In the genomic region with DNA sequence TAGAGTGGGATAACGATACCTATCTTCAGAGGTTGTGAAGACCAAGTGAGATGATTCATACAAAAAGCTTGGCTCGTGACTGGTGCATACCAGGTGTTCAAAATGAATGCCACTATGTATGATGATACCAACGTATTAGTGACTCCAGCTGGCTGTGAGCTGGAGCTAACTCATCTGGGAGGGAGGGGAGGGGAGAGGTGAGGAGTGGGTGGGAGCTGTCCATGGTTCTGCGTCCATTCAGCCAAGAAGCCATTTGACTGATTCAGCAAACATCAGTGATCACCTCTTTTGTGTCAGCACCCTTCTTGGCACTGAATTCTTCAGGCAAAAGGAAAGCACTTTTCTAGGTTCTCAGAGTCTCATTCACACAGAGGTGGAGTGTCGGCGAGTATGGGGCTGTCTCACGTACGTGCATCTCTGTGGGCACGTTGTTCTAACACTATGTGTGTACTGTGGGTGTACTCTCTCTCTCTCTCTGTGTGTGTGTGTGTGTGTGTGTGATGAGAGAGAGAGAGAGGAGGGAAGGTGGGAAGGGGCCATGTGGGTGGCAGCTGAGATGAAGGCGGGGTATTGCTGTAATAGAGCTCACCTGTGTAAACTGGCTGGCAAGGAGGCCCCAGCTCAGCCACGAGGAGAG, we compare ENCODE assay signal across 10 cellular contexts.
DNase-seq lines count a peak whose midpoint lies in the region; ATAC-seq and TF ChIP-seq lines count a peak whose summit lies in the region.
"Had no signal": no experiment of that assay in that cellular context is flagged by ENCODE, and none has a peak within 500 bp of the region (broad histone marks: within the 10 kb centered on the region; RNA-seq: fewer than 3 reads in every experiment).

No MANE protein-coding gene starts in this region.

- ATAC-seq in GM19324 (IDR thresholded peaks at IDR 0.05; ENCODE audit: low FRiP score, unreplicated experiment) (no peak), HG02763 (IDR thresholded peaks at IDR 0.05; ENCODE audit: unreplicated experiment) (no peak)

- H3K36me3 ChIP-seq in PC-9 (ENCODE audit: low read depth) (no peaks in the 10 kb centered on the region), fibroblast of lung (ENCODE audit: control insufficient read depth, insufficient read depth, low read length) (no peaks in the 10 kb centered on the region), smooth muscle cell (ENCODE audit: low read depth) (no peaks in the 10 kb centered on the region)

- POLR2A ChIA-PET in PC-9 (lab: Charles Lee; ENCODE audit: unreplicated experiment) = no interaction called here

- H3F3A ChIP-seq in PC-9 (ENCODE audit: insufficient read depth, low read depth) (no peaks in the 10 kb centered on the region), smooth muscle cell (ENCODE audit: low read depth) (no peaks in the 10 kb centered on the region)

- no peaks in the 10 kb centered on the region for H3K4me1 ChIP-seq in PC-9 (replicated peaks; ENCODE audit: insufficient read depth)
- H3K4me1 ChIP-seq in fibroblast of lung (ENCODE audit: control insufficient read depth, extremely low read depth, insufficient read depth, low read length) = no peaks in the 10 kb centered on the region
- no peaks in the 10 kb centered on the region for H3K4me1 ChIP-seq in smooth muscle cell (ENCODE audit: low read depth)

- H3K9ac ChIP-seq in fibroblast of lung (ENCODE audit: insufficient read depth, low read length) (no peak overlapping the region), smooth muscle cell (ENCODE audit: low read depth) (no peak overlapping the region)

- peak; percentile 29 for DNase-seq in stimulated activated CD4-positive, alpha-beta T cell treated with anti-CD3 and anti-CD28 coated beads, Interleukin-15, amount 100 ng/mL, for 24 hours
- DNase-seq in stimulated activated CD4-positive, alpha-beta T cell treated with anti-CD3 and anti-CD28 coated beads, Interleukin-4, amount 100 ng/mL, for 24 hours = no peak
- DNase-seq in PC-9 = peak; percentile 19 to 42
- DNase-seq in fibroblast of lung (ENCODE audit: low read depth in 2 of 2) = peak; percentile 37 to 58
- DNase-seq in smooth muscle cell (lab: John Stamatoyannopoulos, UW; ENCODE audit: unreplicated experiment) = peak; percentile 3
- DNase-seq in NCI-H526 treated with DMSO at 0.1 percent for 48 hours (lab: John Stamatoyannopoulos, UW) = no peak
- DNase-seq: activated CD4-positive, CD25-positive, alpha-beta regulatory T cell; immature natural killer cell had no signal

- no TSS peak for BruUV-seq in PC-9 (replicated peaks; lab: Mats Ljungman, UMichigan)

- 69% methylated on average over 10 of the region's 11 CpGs for WGBS in smooth muscle cell (ENCODE audit: low lambda C conversion rate)

- H3K27me3 ChIP-seq in PC-9 (ENCODE audit: insufficient read depth, low read depth) (peaks cover 98% of the 10 kb centered on the region), fibroblast of lung (ENCODE audit: control insufficient read depth, insufficient read depth, low read length) (peaks cover 15% of the 10 kb centered on the region), smooth muscle cell (ENCODE audit: low read depth) (peaks cover 19% of the 10 kb centered on the region)

- H3K27ac ChIP-seq in PC-9 = no peak overlapping the region
- H3K27ac ChIP-seq in fibroblast of lung (ENCODE audit: insufficient read depth, low read length) = no peak overlapping the region
- H3K27ac ChIP-seq in smooth muscle cell (ENCODE audit: low read depth) = no peak overlapping the region

- H3K79me2 ChIP-seq in PC-9 (ENCODE audit: low read depth) (no peaks in the 10 kb centered on the region), fibroblast of lung (ENCODE audit: control insufficient read depth, insufficient read depth, low read length) (no peaks in the 10 kb centered on the region), smooth muscle cell (ENCODE audit: low read depth) (no peaks in the 10 kb centered on the region)

- H2AFZ ChIP-seq in PC-9 (no peak overlapping the region), fibroblast of lung (ENCODE audit: low read length) (no peak overlapping the region), smooth muscle cell (ENCODE audit: low read depth) (no peak overlapping the region)

- intact Hi-C loops in PC-9 (cut with micrococcal nuclease; ENCODE audit: unreplicated experiment) = no loop called here

- H3K9me2 ChIP-seq in PC-9 (ENCODE audit: insufficient read depth) = no peaks in the 10 kb centered on the region

- TF ChIP-seq CTCF in PC-9 (conservative IDR thresholded peaks at IDR 0.05) (no peak), fibroblast of lung (conservative IDR thresholded peaks at IDR 0.05 in 1 of 2, IDR thresholded peaks at IDR 0.05 in 1 of 2; ENCODE audit: low read depth in 1 of 2, low read length in 2 of 2) (no peak), smooth muscle cell (IDR thresholded peaks at IDR 0.05; ENCODE audit: borderline replicate concordance, insufficient read depth, poor library complexity, severe bottlenecking) (no peak)

- H3K9me3 ChIP-seq in PC-9 (ENCODE audit: insufficient read depth, low read depth) (no peaks in the 10 kb centered on the region), fibroblast of lung (ENCODE audit: control insufficient read depth, insufficient read depth, low read depth, low read length) (no peaks in the 10 kb centered on the region), smooth muscle cell (replicated peaks; ENCODE audit: low read depth) (no peaks in the 10 kb centered on the region)

- CTCF ChIA-PET in PC-9 (lab: Charles Lee) = no interaction called here

- no peak overlapping the region for H3K4me2 ChIP-seq in PC-9
- H3K4me2 ChIP-seq in fibroblast of lung (ENCODE audit: extremely low read depth, insufficient read depth, low read length) = no peak overlapping the region
- H3K4me2 ChIP-seq in smooth muscle cell = no peak overlapping the region

- H4K20me1 ChIP-seq in PC-9 (ENCODE audit: insufficient read depth) (no peaks in the 10 kb centered on the region), fibroblast of lung (ENCODE audit: control insufficient read depth, extremely low read depth, insufficient read depth, low read length) (no peaks in the 10 kb centered on the region), smooth muscle cell (ENCODE audit: low read depth) (no peaks in the 10 kb centered on the region)

- no peak overlapping the region for H3K4me3 ChIP-seq in PC-9
- no peak overlapping the region for H3K4me3 ChIP-seq in fibroblast of lung (replicated peaks in 1 of 4; ENCODE audit: control extremely low read depth in 1 of 4, insufficient read depth in 1 of 4, low read depth in 3 of 4, low read length in 4 of 4)
- H3K4me3 ChIP-seq in smooth muscle cell = no peak overlapping the region

Comparison
In these comparisons a context has a peak if more than half of its experiments do, and no peak if none do; other contexts are left out.
1. DNase-seq: peak in stimulated activated CD4-positive, alpha-beta T cell treated with anti-CD3 and anti-CD28 coated beads, Interleukin-15, amount 100 ng/mL, for 24 hours (single experiment), PC-9 (2 of 2), fibroblast of lung (2 of 2) and smooth muscle cell (single experiment); none in stimulated activated CD4-positive, alpha-beta T cell treated with anti-CD3 and anti-CD28 coated beads, Interleukin-4, amount 100 ng/mL, for 24 hours (single experiment) and NCI-H526 treated with DMSO at 0.1 percent for 48 hours (single experiment).